Comparison of ENCODE assay signal across 8 cellular contexts in genomic region chr20:31822421-31823330, GRCh38. TPM values are rescaled to one million over a fixed set of nuclear protein-coding genes. Genes with fewer than 3 reads are reported as not detected.
A peak's percentile ranks its signal among the peaks of the same experiment; 100 is the strongest.
DNase-seq lines count a peak whose midpoint lies in the region; ATAC-seq and TF ChIP-seq lines count a peak whose summit lies in the region.

No MANE protein-coding gene starts in this region.

- peak overlapping the region; percentile 27; the same call in 1 of the 2 replicates for H2AFZ ChIP-seq in OCI-LY3 (ENCODE audit: low read depth, low read length)

- H3K36me3 Mint-ChIP-seq in nephron progenitor cell (ENCODE audit: low read depth): no peaks in the 10 kb centered on the region

- no peaks in the 10 kb centered on the region for H3K9me3 Mint-ChIP-seq in nephron progenitor cell

- no peak for TF ChIP-seq EP300 in esophagus muscularis mucosa (IDR thresholded peaks at IDR 0.05)

- no peak overlapping the region for H3K9ac ChIP-seq in OCI-LY3 (ENCODE audit: low read length)

- 0 out of 2 replicates have a peak, but pooled peaks cover 3% of the 10 kb centered on the region for H3K4me1 ChIP-seq in OCI-LY3 (ENCODE audit: low read length)
- H3K4me1 ChIP-seq in esophagus muscularis mucosa: peaks cover 4 to 15% (median 12%) of the 10 kb centered on the region in 4 donors

- H3K4me3 Mint-ChIP-seq in nephron progenitor cell: no peak overlapping the region

- peak overlapping the region; percentile 57 for H3K4me2 ChIP-seq in OCI-LY3 (ENCODE audit: low read length)

- H3K27ac ChIP-seq in OCI-LY3 (ENCODE audit: low read length): no peak overlapping the region
- H3K27ac ChIP-seq in esophagus muscularis mucosa (replicated peaks in 1 of 4): no peak overlapping the region

- H3K36me3 ChIP-seq in OCI-LY3 (replicated peaks; ENCODE audit: low read depth, low read length) (no peaks in the 10 kb centered on the region), esophagus muscularis mucosa (no peaks in the 10 kb centered on the region)

- DNase-seq in NK-92 treated with Interleukin-12 subunit alpha and Interleukin-12 subunit beta, amount 100 ng/mL, for 24 hours (lab: John Stamatoyannopoulos, UW): peak; percentile 55
- no peak for DNase-seq in NK-92 (lab: John Stamatoyannopoulos, UW; ENCODE audit: unreplicated experiment)
- DNase-seq in HUDEP-2 (lab: John Stamatoyannopoulos, UW; ENCODE audit: unreplicated experiment in 76 of 76): peak in 62 of 76 experiments; percentile 11 to 71 (median 51)
- DNase-seq in activated T-cell treated with anti-CD3 and anti-CD28 coated beads for 4 hours: peak; percentile 73
- no peak for DNase-seq in esophagus muscularis mucosa (ENCODE audit: extremely low spot score)
- DNase-seq in nephron progenitor cell: peak; percentile 94
- DNase-seq in stimulated activated naive CD8-positive, alpha-beta T cell treated with anti-CD3 and anti-CD28 coated beads, Interleukin-15, Interleukin-2, amounts not matched to agents 100 U/mL and 50 U/mL, for 24 hours: peak; percentile 80

- no peaks in the 10 kb centered on the region for H4K20me1 ChIP-seq in OCI-LY3 (ENCODE audit: insufficient read depth, low read length)

- 6% methylated on average over 12 of the region's 29 CpGs for WGBS in esophagus muscularis mucosa

- H3K27me3 ChIP-seq in OCI-LY3 (ENCODE audit: low read depth, low read length) (no peaks in the 10 kb centered on the region), esophagus muscularis mucosa (no peaks in the 10 kb centered on the region)

- peaks cover 9% of the 10 kb centered on the region for H3K4me1 Mint-ChIP-seq in nephron progenitor cell

- no peak for TF ChIP-seq POLR2A in esophagus muscularis mucosa (IDR thresholded peaks at IDR 0.05; ENCODE audit: low read depth)

- intact Hi-C loops in esophagus muscularis mucosa (cut with DNase I): loop anchor here (1.0 to 5.0 kb wide), 3 partner anchors 22 to 210 kb away; partner anchors contain the start of genes FOXS1 and PDRG1

- H3K4me3 ChIP-seq in OCI-LY3 (ENCODE audit: low read length) (peak overlapping the region; percentile 58), esophagus muscularis mucosa (peak overlapping the region in 3 of 4 donors; percentile 2 to 17 (median 15))

- peaks cover 4% of the 10 kb centered on the region for H3K27me3 Mint-ChIP-seq in nephron progenitor cell (ENCODE audit: low read depth, poor library complexity)

- no peak overlapping the region for H3K27ac Mint-ChIP-seq in nephron progenitor cell

- TF ChIP-seq CTCF in OCI-LY3 (IDR thresholded peaks at IDR 0.05; ENCODE audit: low read depth, low read length) (peak; percentile 99), esophagus muscularis mucosa (IDR thresholded peaks at IDR 0.05) (peak; percentile 97 to 100 (median 99)), nephron progenitor cell (IDR thresholded peaks at IDR 0.05) (peak; percentile 99)

- H3K9me3 ChIP-seq in OCI-LY3 (ENCODE audit: insufficient read depth, low read length) (no peaks in the 10 kb centered on the region), esophagus muscularis mucosa (no peaks in the 10 kb centered on the region)

- no peaks in the 10 kb centered on the region for H3K79me2 ChIP-seq in OCI-LY3 (ENCODE audit: low read length)

- ATAC-seq in stimulated activated naive CD8-positive, alpha-beta T cell treated with anti-CD3 and anti-CD28 coated beads, Interleukin-15, Interleukin-2, amounts not matched to agents 100 U/mL and 50 U/mL, for 24 hours: peak; percentile 78

RNA-seq across cellular contexts. Expression of gene MYLK2, which starts 3.5 kb away (rescaled TPM):
- total RNA-seq in esophagus muscularis mucosa: under 1 TPM in 3 of 4 donors, not detected in 1; 0.33 to 0.65 (median 0.52) TPM

RNA-seq across cellular contexts. Expression of gene FOXS1, which starts 22.7 kb away (rescaled TPM):
- total RNA-seq in esophagus muscularis mucosa: 1 to 10 TPM in 1 of 4 donors, under 1 TPM in 3; 0.50 to 3.4 (median 0.87) TPM

RNA-seq across cellular contexts. Expression of gene DUSP15, which starts 47.7 kb away (rescaled TPM):
- 1 to 10 TPM in 3 of 4 donors, under 1 TPM in 1; 0.83 to 5.1 (median 3.8) TPM for total RNA-seq in esophagus muscularis mucosa

RNA-seq across cellular contexts. Expression of gene TTLL9, which starts 47.8 kb away (rescaled TPM):
- under 1 TPM in 2 of 4 donors, not detected in 2; 0.17 to 0.34 TPM for total RNA-seq in esophagus muscularis mucosa

Comparison
In these comparisons a context has a peak if more than half of its experiments do, and no peak if none do; other contexts are left out.
1. DNase-seq: peak in NK-92 treated with Interleukin-12 subunit alpha and Interleukin-12 subunit beta, amount 100 ng/mL, for 24 hours (single experiment), HUDEP-2 (62 of 76), activated T-cell treated with anti-CD3 and anti-CD28 coated beads for 4 hours (single experiment), nephron progenitor cell (single experiment) and stimulated activated naive CD8-positive, alpha-beta T cell treated with anti-CD3 and anti-CD28 coated beads, Interleukin-15, Interleukin-2, amounts not matched to agents 100 U/mL and 50 U/mL, for 24 hours (single experiment); none in NK-92 (single experiment) and esophagus muscularis mucosa (single experiment).
2. Peak in every context shown above with its lines, with median percentiles within 50 percentile points of each other: CTCF ChIP-seq.